24 cellular contexts compared by ENCODE assay signal in genomic region chr2:183383854-183384253, GRCh38.
DNase-seq lines count a peak whose midpoint lies in the region; ATAC-seq, FAIRE-seq and TF ChIP-seq lines count a peak whose summit lies in the region.
"Had no signal": no experiment of that assay in that cellular context is flagged by ENCODE, and none has a peak within 500 bp of the region (broad histone marks: within the 10 kb centered on the region; RNA-seq: fewer than 3 reads in every experiment).

No MANE protein-coding gene starts in this region.

- intact Hi-C loops in GM12878 (cut with micrococcal nuclease; ENCODE audit: unreplicated experiment) (no loop called here), transverse colon (cut with DNase I; ENCODE audit: low total_unique reads) (no loop called here)

- TF ChIP-seq POLR2A in GM12878 (IDR thresholded peaks at IDR 0.05; ENCODE audit: low read depth, low read length) (no peak), transverse colon (IDR thresholded peaks at IDR 0.05) (no peak)

- no peaks in the 10 kb centered on the region for H3K4me1 ChIP-seq in GM12878 (ENCODE audit: control insufficient read depth, insufficient read depth, low read length)
- no peaks in the 10 kb centered on the region for H3K4me1 ChIP-seq in foreskin keratinocyte
- no peaks in the 10 kb centered on the region for H3K4me1 ChIP-seq in transverse colon
- H3K4me1 ChIP-seq: BLaER1 treated with 17β-estradiol and CSF1 and Interleukin-3, amounts not matched to agents 10 nM and 100 nM had no signal

- BruUV-seq in GM12878 (replicated peaks; lab: Mats Ljungman, UMichigan): no TSS peak

- peak; percentile 35 for FAIRE-seq in GM12878 (lab: Jason Lieb, UNC)
- FAIRE-seq: D721Med, HTR-8/SVneo, RCC 7860 had no signal

- in situ Hi-C loops in GM12878 (cut with MboI): no loop called here
- in situ Hi-C loops in transverse colon (cut with MboI; ENCODE audit: low pct_ligation_motif_present in 1 of 4, low pct_unique_long_range_greater_than_20kb in 1 of 4, low sequenced_read_pairs in 3 of 4): no loop called here

- DNase-seq in GM12878 (ENCODE audit: low read depth, low spot score) (peak; percentile 12), EL (no peak), foreskin keratinocyte (no peak), transverse colon (no peak)
- DNase-seq: CD8-positive, alpha-beta memory T cell; H9; IMR-90; NCI-H1092 treated with DMSO at 0.1 percent for 48 hours; NCI-H146; NCI-H2029 treated with DMSO at 0.1 percent for 48 hours; NCI-H2171; NCI-H446; NCI-H526 treated with DMSO at 0.1 percent for 48 hours; Right ventricle myocardium superior; SK-N-SH; T-helper 1 cell; T-helper 9 cell had no signal

- no peaks in the 10 kb centered on the region for H3K27me3 ChIP-seq in GM12878 (replicated peaks in 1 of 2; ENCODE audit: control insufficient read depth in 2 of 2, insufficient read depth in 2 of 2, low read length in 1 of 2)
- H3K27me3 ChIP-seq in foreskin keratinocyte: peaks cover 2% of the 10 kb centered on the region
- H3K27me3 ChIP-seq in transverse colon: no peaks in the 10 kb centered on the region
- H3K27me3 ChIP-seq: BLaER1 treated with 17β-estradiol and CSF1 and Interleukin-3, amounts not matched to agents 10 nM and 100 nM had no signal

- H3K4me3 ChIP-seq in GM12878 (no peak overlapping the region), transverse colon (no peak overlapping the region)
- H3K4me3 ChIP-seq: BLaER1 treated with 17β-estradiol and CSF1 and Interleukin-3, amounts not matched to agents 10 nM and 100 nM had no signal

- no peak for TF ChIP-seq EP300 in GM12878 (IDR thresholded peaks at IDR 0.05; ENCODE audit: borderline replicate concordance in 1 of 2, control insufficient read depth in 1 of 2, low read depth in 2 of 2, low read length in 2 of 2)
- TF ChIP-seq EP300 in transverse colon (IDR thresholded peaks at IDR 0.05; ENCODE audit: low read depth): no peak

- H2AFZ ChIP-seq in GM12878 (ENCODE audit: control insufficient read depth, low read depth, low read length): no peak overlapping the region

- peak; percentile 72 for ATAC-seq in GM18502 (IDR thresholded peaks at IDR 0.05; ENCODE audit: poor library complexity, unreplicated experiment)
- ATAC-seq in GM18861 (IDR thresholded peaks at IDR 0.05; ENCODE audit: unreplicated experiment): peak; percentile 65
- peak; percentile 59 for ATAC-seq in HG03378 (IDR thresholded peaks at IDR 0.05; ENCODE audit: unreplicated experiment)
- ATAC-seq in GM12878: peak; percentile 77
- ATAC-seq in foreskin keratinocyte: no peak

- no peaks in the 10 kb centered on the region for H4K20me1 ChIP-seq in GM12878 (ENCODE audit: control insufficient read depth, insufficient read depth)
- H4K20me1 ChIP-seq: BLaER1 treated with 17β-estradiol and CSF1 and Interleukin-3, amounts not matched to agents 10 nM and 100 nM had no signal

- CTCF ChIA-PET in GM12878 (lab: Yijun Ruan, JAX): no interaction called here

- no peak overlapping the region for H3K9ac ChIP-seq in GM12878 (ENCODE audit: control insufficient read depth, insufficient read depth, low read length)
- H3K9ac ChIP-seq: BLaER1 treated with 17β-estradiol and CSF1 and Interleukin-3, amounts not matched to agents 10 nM and 100 nM; SK-N-SH had no signal

- RAD21 ChIA-PET in GM12878 (lab: Charles Lee; ENCODE audit: unreplicated experiment): no interaction called here

- H3K9me3 ChIP-seq in GM12878 (replicated peaks; ENCODE audit: control insufficient read depth, insufficient read depth, low read length) (no peaks in the 10 kb centered on the region), transverse colon (peaks cover 0 to 10% of the 10 kb centered on the region in 2 donors)
- H3K9me3 ChIP-seq: SK-N-SH had no signal

- H3K36me3 ChIP-seq in GM12878 (ENCODE audit: control insufficient read depth in 2 of 2, insufficient read depth in 2 of 2, low read length in 1 of 2) (no peaks in the 10 kb centered on the region), transverse colon (no peaks in the 10 kb centered on the region)
- H3K36me3 ChIP-seq: BLaER1 treated with 17β-estradiol and CSF1 and Interleukin-3, amounts not matched to agents 10 nM and 100 nM had no signal

- no peak overlapping the region for H3K4me2 ChIP-seq in GM12878 (ENCODE audit: control insufficient read depth, insufficient read depth)
- H3K4me2 ChIP-seq: BLaER1 treated with 17β-estradiol and CSF1 and Interleukin-3, amounts not matched to agents 10 nM and 100 nM; SK-N-SH had no signal

- 0% methylated on average over 1 of the region's 1 CpG for WGBS in GM12878 (ENCODE audit: insufficient coverage, insufficient replicate concordance, low lambda C conversion rate, missing lambda C conversion rate)
- 75 to 92% methylated on average over 1 of the region's 1 CpG for WGBS in transverse colon (ENCODE audit: low coverage in 1 of 2), 2 donors

- no peaks in the 10 kb centered on the region for H3K79me2 ChIP-seq in GM12878 (ENCODE audit: control insufficient read depth, insufficient read depth, low read length)

- POLR2A ChIA-PET in GM12878 (lab: Charles Lee): no interaction called here

- TF ChIP-seq CTCF in GM12878 (IDR thresholded peaks at IDR 0.05 in 2 of 3, conservative IDR thresholded peaks at IDR 0.05 in 1 of 3; ENCODE audit: control insufficient read depth in 2 of 3, extremely low read depth in 1 of 3, insufficient read depth in 1 of 3, low read depth in 3 of 3, low read length in 3 of 3): no peak
- no peak for TF ChIP-seq CTCF in foreskin keratinocyte (conservative IDR thresholded peaks at IDR 0.05)
- TF ChIP-seq CTCF in transverse colon (IDR thresholded peaks at IDR 0.05): no peak

- SMC1A ChIA-PET in GM12878 (lab: Charles Lee; ENCODE audit: uncharacterized antibody, unreplicated experiment): no interaction called here

- TF ChIP-seq RAD21 in GM12878 (IDR thresholded peaks at IDR 0.05; ENCODE audit: insufficient read depth, low read depth, low read length): no peak

- no peak overlapping the region for H3K27ac ChIP-seq in GM12878 (ENCODE audit: control insufficient read depth, insufficient read depth)
- H3K27ac ChIP-seq in foreskin keratinocyte: no peak overlapping the region
- no peak overlapping the region for H3K27ac ChIP-seq in transverse colon
- H3K27ac ChIP-seq: BLaER1 treated with 17β-estradiol and CSF1 and Interleukin-3, amounts not matched to agents 10 nM and 100 nM had no signal

TF ChIP-seq in GM12878, 131 proteins besides CTCF, POLR2A, EP300 and RAD21:
- TF ChIP-seq MTA2 (IDR thresholded peaks at IDR 0.05; ENCODE audit: low read depth) (peak; percentile 46; the same call in 1 of the 2 replicates), RUNX3 (IDR thresholded peaks at IDR 0.05; ENCODE audit: low read length) (peak; percentile 33; the same call in 1 of the 2 replicates), POLR2AphosphoS2 (IDR thresholded peaks at IDR 0.05; ENCODE audit: low read depth, low read length) (no peak), SPI1 (IDR thresholded peaks at IDR 0.05; ENCODE audit: borderline replicate concordance, insufficient read depth, low read depth, low read length) (peak; percentile 62), ZBED1 (IDR thresholded peaks at IDR 0.05; ENCODE audit: borderline replicate concordance) (no peak)
